Comparison of ENCODE assay signal across 18 cellular contexts in genomic region chr15:27825023-27825422, GRCh38.
"Had no signal": no experiment of that assay in that cellular context is flagged by ENCODE, and none has a peak within 500 bp of the region (broad histone marks: within the 10 kb centered on the region; RNA-seq: fewer than 3 reads in every experiment).

No MANE protein-coding gene starts in this region.

- H3K4me3 ChIP-seq: SJSA1, SK-N-MC had no signal

- H3K27ac ChIP-seq: SJSA1, SK-N-MC had no signal

- H3K27me3 ChIP-seq: SJSA1 had no signal

- H3K4me1 ChIP-seq: SJSA1 had no signal

- H3K9me3 ChIP-seq: SJSA1 had no signal

- DNase-seq: KBM-7, MV-4-11, NCI-H1048, NCI-H1105, NCI-H1436, NCI-H1694 treated with DMSO at 0.1 percent for 48 hours, NCI-H1930, NCI-H2081, NCI-H2107, NCI-H2227 treated with DMSO at 0.1 percent for 48 hours, NCI-H524, NCI-H526 treated with DMSO at 0.1 percent for 48 hours, NCI-H774, Right ventricle myocardium superior, RPMI8226, SIG-M5 had no signal

- H3K36me3 ChIP-seq: SJSA1 had no signal
